ENCODE assay signal across 2 cellular contexts in the genomic region with DNA sequence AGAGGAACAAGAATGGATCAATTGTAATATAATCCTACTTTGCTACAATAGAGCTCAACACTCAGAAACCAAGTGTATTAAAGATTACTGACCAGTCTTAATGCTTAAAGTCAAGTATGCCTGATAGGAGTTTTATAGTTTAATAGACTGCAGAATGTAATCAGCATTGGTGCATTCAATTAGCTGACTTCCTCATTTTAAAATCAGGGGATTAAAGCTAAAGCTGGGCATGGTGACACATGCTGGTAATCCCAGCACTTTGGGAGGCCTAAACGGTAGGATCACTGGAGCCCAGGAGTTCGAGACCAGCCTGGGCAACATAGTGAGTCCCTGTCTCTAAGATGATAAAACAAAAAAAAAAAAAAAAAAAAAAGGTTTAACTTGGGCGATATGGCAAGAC.
TF ChIP-seq lines count a peak whose summit lies in the region.

No MANE protein-coding gene starts in this region.

TF ChIP-seq in GM12891, 5 proteins besides CTCF, POLR2A, EP300 and RAD21:
- no peak for TF ChIP-seq POLR2AphosphoS5 (IDR thresholded peaks at IDR 0.05; ENCODE audit: low read depth, low read length)
- peak; percentile 40; the same call in 1 of the 2 replicates for TF ChIP-seq SPI1 (IDR thresholded peaks at IDR 0.05; ENCODE audit: low read depth, low read length)
TF ChIP-seq in GM12891: peak in this region for 1.

TF ChIP-seq in GM12878, 131 proteins besides CTCF, POLR2A, EP300 and RAD21:
- TF ChIP-seq SP1 (IDR thresholded peaks at IDR 0.05; ENCODE audit: low read depth, low read length) (no peak), TAF1 (IDR thresholded peaks at IDR 0.05; ENCODE audit: borderline replicate concordance, low read depth, low read length) (no peak), SPI1 (IDR thresholded peaks at IDR 0.05; ENCODE audit: borderline replicate concordance, insufficient read depth, low read depth, low read length) (peak; percentile 35; the same call in 1 of the 2 replicates)
TF ChIP-seq in GM12878: peak in this region for 1.
